Comparison of ENCODE assay signal across 8 cellular contexts in genomic region chr4:54064317-54065275, GRCh38.
A peak's percentile ranks its signal among the peaks of the same experiment; 100 is the strongest.
DNase-seq lines count a peak whose midpoint lies in the region; ATAC-seq and TF ChIP-seq lines count a peak whose summit lies in the region.

CHIC2 (minus strand) TSS chr4:54064605; CDS start chr4:54064300, 305 bp downstream.

- peak; percentile 94 for ATAC-seq in HG02610 (IDR thresholded peaks at IDR 0.05; ENCODE audit: unreplicated experiment)
- ATAC-seq in SK-N-SH treated with all-trans-retinoic acid at 6 μM for 48 hours: peak; percentile 84

- CTCF ChIA-PET in GM10248 (lab: Yijun Ruan, JAX): interaction anchor here (1.6 to 2.1 kb wide), 2 partner anchors 26 to 132 kb away, joined by 4 to 6 read pairs; no protein-coding TSS in a partner anchor

- TF ChIP-seq CTCF in GM10248 (IDR thresholded peaks at IDR 0.05; ENCODE audit: control extremely low read depth, extremely low read depth, low read depth, missing control alignments): no peak

- peak within 1 kb of the TSS; percentile 84 for H3K27ac ChIP-seq in substantia nigra (ENCODE audit: low read depth, low read length, poor library complexity, severe bottlenecking)

- DNase-seq in GM10248 (ENCODE audit: extremely low spot score) (peak; percentile 94), NCI-H1092 treated with DMSO at 0.1 percent for 48 hours (lab: John Stamatoyannopoulos, UW) (peak; percentile 94), germinal center (ENCODE audit: low spot score) (peak; percentile 93), non-pigmented ciliary epithelial cell (ENCODE audit: low read depth) (peak; percentile 65), substantia nigra (lab: John Stamatoyannopoulos, UW) (peak; percentile 42 to 95 (median 82))
- peak; percentile 97 for DNase-seq in activated naive CD4-positive, alpha-beta T cell treated with anti-CD3 and anti-CD28 coated beads, Interleukin-2, amount 50 U/mL, for 16 hours

- POLR2A ChIA-PET in GM10248 (lab: Yijun Ruan, JAX): no interaction called here

TF ChIP-seq in SK-N-SH treated with all-trans-retinoic acid at 6 μM for 48 hours, 23 proteins besides CTCF, POLR2A, EP300 and RAD21:
- TF ChIP-seq GLIS3 (CRISPR knock-in tag; IDR thresholded peaks at IDR 0.05) (no peak), ARNTL (CRISPR knock-in tag; IDR thresholded peaks at IDR 0.05; ENCODE audit: borderline replicate concordance, low read depth) (0 out of 2 replicates have a peak, but pooled peaks have one; percentile 62), ESRRG (CRISPR knock-in tag; IDR thresholded peaks at IDR 0.05) (0 out of 2 replicates have a peak, but pooled peaks have one; percentile 14), ZNF70 (CRISPR knock-in tag; IDR thresholded peaks at IDR 0.05) (no peak), ZFP3 (CRISPR knock-in tag; IDR thresholded peaks at IDR 0.05) (0 out of 2 replicates have a peak, but pooled peaks have one; percentile 41), TSHZ2 (CRISPR knock-in tag; IDR thresholded peaks at IDR 0.05) (peak; percentile 97), RARB (CRISPR knock-in tag; IDR thresholded peaks at IDR 0.05) (no peak), TOX (CRISPR knock-in tag; IDR thresholded peaks at IDR 0.05; ENCODE audit: borderline replicate concordance) (no peak), BACH2 (CRISPR knock-in tag; IDR thresholded peaks at IDR 0.05; ENCODE audit: borderline replicate concordance) (no peak), ZNF565 (CRISPR knock-in tag; conservative IDR thresholded peaks at IDR 0.05; ENCODE audit: low read depth) (no peak), SNAI2 (CRISPR knock-in tag; IDR thresholded peaks at IDR 0.05) (peak; percentile 89), TCF4 (CRISPR knock-in tag; IDR thresholded peaks at IDR 0.05; ENCODE audit: borderline replicate concordance) (no peak), CSDC2 (CRISPR knock-in tag; IDR thresholded peaks at IDR 0.05) (peak; percentile 87), ISL1 (CRISPR knock-in tag; IDR thresholded peaks at IDR 0.05) (0 out of 2 replicates have a peak, but pooled peaks have one; percentile 22), OSR1 (CRISPR knock-in tag; IDR thresholded peaks at IDR 0.05) (no peak)
- TF ChIP-seq, protein P1, sequence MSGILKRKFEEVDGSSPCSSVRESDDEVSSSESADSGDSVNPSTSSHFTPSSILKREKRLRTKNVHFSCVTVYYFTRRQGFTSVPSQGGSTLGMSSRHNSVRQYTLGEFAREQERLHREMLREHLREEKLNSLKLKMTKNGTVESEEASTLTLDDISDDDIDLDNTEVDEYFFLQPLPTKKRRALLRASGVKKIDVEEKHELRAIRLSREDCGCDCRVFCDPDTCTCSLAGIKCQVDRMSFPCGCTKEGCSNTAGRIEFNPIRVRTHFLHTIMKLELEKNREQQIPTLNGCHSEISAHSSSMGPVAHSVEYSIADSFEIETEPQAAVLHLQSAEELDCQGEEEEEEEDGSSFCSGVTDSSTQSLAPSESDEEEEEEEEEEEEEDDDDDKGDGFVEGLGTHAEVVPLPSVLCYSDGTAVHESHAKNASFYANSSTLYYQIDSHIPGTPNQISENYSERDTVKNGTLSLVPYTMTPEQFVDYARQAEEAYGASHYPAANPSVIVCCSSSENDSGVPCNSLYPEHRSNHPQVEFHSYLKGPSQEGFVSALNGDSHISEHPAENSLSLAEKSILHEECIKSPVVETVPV (CRISPR knock-in tag; IDR thresholded peaks at IDR 0.05): no peak

Comparison
In these comparisons a context has a peak if more than half of its experiments do, and no peak if none do; other contexts are left out.
1. Peak in every context shown above with its lines: DNase-seq, ATAC-seq and H3K27ac ChIP-seq.